In genomic region chr19:18514800-18515682, GRCh38 we compare ENCODE assay signal across 9 cellular contexts. TPM values are rescaled to one million over a fixed set of nuclear protein-coding genes. Genes with fewer than 3 reads are reported as not detected.
DNase-seq lines count a peak whose midpoint lies in the region; ATAC-seq and TF ChIP-seq lines count a peak whose summit lies in the region.
"Had no signal": no experiment of that assay in that cellular context is flagged by ENCODE, and none has a peak within 500 bp of the region (broad histone marks: within the 10 kb centered on the region; RNA-seq: fewer than 3 reads in every experiment).

No MANE protein-coding gene starts in this region.

- H3K27me3 Mint-ChIP-seq in neural crest cell (ENCODE audit: low read depth): no peaks in the 10 kb centered on the region
- H3K27me3 Mint-ChIP-seq: activated naive CD4-positive, alpha-beta T cell treated with anti-CD3 and anti-CD28 coated beads, Interleukin-2, amount 50 U/mL, for 24 hours had no signal

- H3K9me3 Mint-ChIP-seq in neural crest cell: no peaks in the 10 kb centered on the region
- H3K9me3 Mint-ChIP-seq: activated naive CD4-positive, alpha-beta T cell treated with anti-CD3 and anti-CD28 coated beads, Interleukin-2, amount 50 U/mL, for 24 hours had no signal

- H3K9me3 ChIP-seq in BE2C: no peaks in the 10 kb centered on the region

- peak overlapping the region; percentile 82 for H3K27ac Mint-ChIP-seq in neural crest cell (ENCODE audit: unreplicated experiment)
- H3K27ac Mint-ChIP-seq: activated naive CD4-positive, alpha-beta T cell treated with anti-CD3 and anti-CD28 coated beads, Interleukin-2, amount 50 U/mL, for 24 hours had no signal

- H3K36me3 Mint-ChIP-seq in neural crest cell (ENCODE audit: low read depth): no peaks in the 10 kb centered on the region
- H3K36me3 Mint-ChIP-seq: activated naive CD4-positive, alpha-beta T cell treated with anti-CD3 and anti-CD28 coated beads, Interleukin-2, amount 50 U/mL, for 24 hours had no signal

- TF ChIP-seq CTCF in epithelial cell of esophagus (IDR thresholded peaks at IDR 0.05; ENCODE audit: insufficient read depth, low read depth, low read length, missing control alignments): no peak
- no peak for TF ChIP-seq CTCF in neural crest cell (conservative IDR thresholded peaks at IDR 0.05)
- TF ChIP-seq CTCF in BE2C (IDR thresholded peaks at IDR 0.05; ENCODE audit: low read depth, low read length): no peak

- H3K4me1 ChIP-seq in BE2C: peaks cover 5% of the 10 kb centered on the region; the same call in 1 of the 2 replicates

- no peak for ATAC-seq in GM21737 (IDR thresholded peaks at IDR 0.05; ENCODE audit: unreplicated experiment)

- no peaks in the 10 kb centered on the region for H3K36me3 ChIP-seq in BE2C

- no peak overlapping the region for H3K4me3 ChIP-seq in epithelial cell of esophagus (ENCODE audit: low read length)
- no peak overlapping the region for H3K4me3 ChIP-seq in BE2C (ENCODE audit: low read depth, low read length)

- H3K27me3 ChIP-seq in BE2C: no peaks in the 10 kb centered on the region

- DNase-seq in DMS79 (lab: John Stamatoyannopoulos, UW) (peak; percentile 35), NOMO-1 treated with dmso at 0.1 percent for 144 hours (lab: John Stamatoyannopoulos, UW; ENCODE audit: unreplicated experiment) (peak; percentile 28), epithelial cell of esophagus (ENCODE audit: low read depth) (peak; percentile 68), neural crest cell (ENCODE audit: low read depth, low spot score) (no peak), BE2C (no peak), NCI-H2107 (lab: John Stamatoyannopoulos, UW) (no peak)
- DNase-seq in activated CD8-positive, alpha-beta memory T cell treated with anti-CD3 and anti-CD28 coated beads for 24 hours: no peak

- H3K4me3 Mint-ChIP-seq in neural crest cell: no peak overlapping the region
- H3K4me3 Mint-ChIP-seq: activated naive CD4-positive, alpha-beta T cell treated with anti-CD3 and anti-CD28 coated beads, Interleukin-2, amount 50 U/mL, for 24 hours had no signal

- peaks cover 18% of the 10 kb centered on the region for H3K4me1 Mint-ChIP-seq in neural crest cell

RNA-seq across cellular contexts. Expression of gene ELL, which starts 6.8 kb away (rescaled TPM):
- 11.1 and 14.2 TPM in 2 replicates for total RNA-seq in neural crest cell
- 25.9 TPM for polyA plus RNA-seq in BE2C (2012; ENCODE audit: insufficient read depth, insufficient read length, low read depth)

RNA-seq across cellular contexts. Expression of gene FKBP8, which starts 28.3 kb away (rescaled TPM):
- total RNA-seq in neural crest cell: 173 and 175 TPM in 2 replicates
- polyA plus RNA-seq in BE2C (2012; ENCODE audit: insufficient read depth, insufficient read length, low read depth): 511 TPM

RNA-seq across cellular contexts. Expression of gene KXD1, which starts 42.6 kb away (rescaled TPM):
- total RNA-seq in neural crest cell: 88.5 and 91.7 TPM in 2 replicates
- polyA plus RNA-seq in BE2C (2012; ENCODE audit: insufficient read depth, insufficient read length, low read depth): 231 TPM

RNA-seq across cellular contexts. Expression of gene UBA52, which starts 56.6 kb away (rescaled TPM):
- total RNA-seq in neural crest cell: 1,081 and 1,137 TPM in 2 replicates
- 2,272 TPM for polyA plus RNA-seq in BE2C (2012; ENCODE audit: insufficient read depth, insufficient read length, low read depth)

Comparison
In these comparisons a context has a peak if more than half of its experiments do, and no peak if none do; other contexts are left out.
1. DNase-seq: peak in DMS79 (single experiment), NOMO-1 treated with dmso at 0.1 percent for 144 hours (single experiment) and epithelial cell of esophagus (single experiment); none in neural crest cell (single experiment), BE2C (single experiment), NCI-H2107 (single experiment) and activated CD8-positive, alpha-beta memory T cell treated with anti-CD3 and anti-CD28 coated beads for 24 hours (single experiment).